In the genomic region with DNA sequence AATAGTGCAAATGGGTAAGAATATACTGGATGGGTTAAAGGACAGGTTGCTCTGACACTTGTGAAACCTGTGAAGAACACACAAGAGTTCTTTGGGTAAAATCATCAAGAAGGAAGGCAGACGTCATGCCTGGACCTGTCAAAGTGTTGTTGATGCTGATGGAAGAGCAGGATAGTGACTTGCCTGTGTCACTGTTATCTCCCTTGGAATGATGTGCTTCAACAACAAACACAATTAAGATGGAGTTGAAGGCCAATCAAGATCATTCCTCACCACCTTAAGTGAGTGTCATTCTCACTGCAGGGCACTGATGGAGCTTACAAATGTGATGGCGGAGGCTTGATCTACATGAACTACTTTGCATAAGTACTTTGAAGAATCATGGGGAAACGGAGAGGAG, we compare ENCODE assay signal across 40 cellular contexts.
"Had no signal": no experiment of that assay in that cellular context is flagged by ENCODE, and none has a peak within 500 bp of the region (broad histone marks: within the 10 kb centered on the region; RNA-seq: fewer than 3 reads in every experiment).

No MANE protein-coding gene starts in this region.

- H3K4me3 ChIP-seq: ascending aorta, cardiac muscle cell had no signal

- H3K27ac ChIP-seq: ascending aorta, cardiac muscle cell, VCaP had no signal

- H3K9me3 Mint-ChIP-seq: activated CD4-positive, alpha-beta memory T cell treated with anti-CD3 and anti-CD28 coated beads, Interleukin-2, amount 10 ng/mL, durations not matched to agents 7 days and 5 days; activated CD4-positive, alpha-beta T cell treated with anti-CD3 and anti-CD28 coated beads, Interleukin-2, amount 10 ng/mL, durations not matched to agents 24 days and 14 days; activated naive CD4-positive, alpha-beta T cell treated with anti-CD3 and anti-CD28 coated beads, Interleukin-2, amount 10 ng/mL, durations not matched to agents 7 days and 5 days; activated naive CD4-positive, alpha-beta T cell treated with anti-CD3 and anti-CD28 coated beads, Interleukin-2, amount 50 U/mL, for 24 hours; activated naive CD8-positive, alpha-beta T cell treated with anti-CD3 and anti-CD28 coated beads, Interleukin-2, amount 10 ng/mL, durations not matched to agents 7 days and 5 days; activated naive CD8-positive, alpha-beta T cell treated with anti-CD3 and anti-CD28 coated beads, Interleukin-2, amount 50 U/mL, for 24 hours; activated T-cell treated with anti-CD3 and anti-CD28 coated beads, Interleukin-2, amount 50 U/mL, for 24 hours; activated T-helper 2 cell treated with anti-CD3 and anti-CD28 coated beads, Interferon-gamma antibody, Interleukin-2, Interleukin-4, amounts not matched to agents 10 μg/mL and 5 μg/mL and 100 μg/mL, durations not matched to agents 14 hours and 24 hours and 36 hours; central memory CD8-positive, alpha-beta T cell; T-helper 1 cell treated with Interleukin-12 subunit alpha and Interleukin-12 subunit beta and Interleukin-4 antibody, amounts not matched to agents 30 μg/mL and 1 μg/mL, for 36 hours; T-helper 2 cell treated with Interferon-gamma antibody and Interleukin-4, amounts not matched to agents 5 μg/mL and 100 μg/mL, for 36 hours; WTC11 had no signal

- ATAC-seq: activated CD4-positive, CD25-positive, alpha-beta regulatory T cell treated with anti-CD3 and anti-CD28 coated beads, Interleukin-2, amount 50 U/mL, for 24 hours; activated CD8-positive, alpha-beta memory T cell treated with anti-CD3 and anti-CD28 coated beads, Interleukin-2, amount 10 ng/mL, durations not matched to agents 7 days and 5 days; activated CD8-positive, alpha-beta T cell treated with anti-CD3 and anti-CD28 coated beads, Interleukin-2, amount 10 ng/mL, durations not matched to agents 7 days and 5 days; activated naive CD8-positive, alpha-beta T cell treated with anti-CD3 and anti-CD28 coated beads, Interleukin-2, amount 50 U/mL, for 24 hours; WTC11 had no signal

- H3K27me3 ChIP-seq: ascending aorta had no signal

- H3K4me1 Mint-ChIP-seq: activated CD4-positive, alpha-beta memory T cell treated with anti-CD3 and anti-CD28 coated beads, Interleukin-2, amount 10 ng/mL, durations not matched to agents 7 days and 5 days; activated CD4-positive, alpha-beta T cell treated with anti-CD3 and anti-CD28 coated beads, Interleukin-2, amount 10 ng/mL, durations not matched to agents 24 days and 14 days; activated CD8-positive, alpha-beta memory T cell treated with anti-CD3 and anti-CD28 coated beads, Interleukin-2, amount 10 ng/mL, durations not matched to agents 7 days and 5 days; activated naive CD4-positive, alpha-beta T cell treated with anti-CD3 and anti-CD28 coated beads, Interleukin-2, amount 10 ng/mL, durations not matched to agents 7 days and 5 days; activated naive CD4-positive, alpha-beta T cell treated with anti-CD3 and anti-CD28 coated beads, Interleukin-2, amount 50 U/mL, for 24 hours; activated naive CD8-positive, alpha-beta T cell treated with anti-CD3 and anti-CD28 coated beads, Interleukin-2, amount 10 ng/mL, durations not matched to agents 7 days and 5 days; activated naive CD8-positive, alpha-beta T cell treated with anti-CD3 and anti-CD28 coated beads, Interleukin-2, amount 50 U/mL, for 24 hours; central memory CD8-positive, alpha-beta T cell had no signal

- FAIRE-seq: bronchial epithelial cell, TTC549 had no signal

- H3K4me3 Mint-ChIP-seq: activated CD4-positive, alpha-beta memory T cell treated with anti-CD3 and anti-CD28 coated beads, Interleukin-2, amount 10 ng/mL, durations not matched to agents 7 days and 5 days; activated CD4-positive, alpha-beta T cell treated with anti-CD3 and anti-CD28 coated beads, Interleukin-2, amount 10 ng/mL, durations not matched to agents 24 days and 14 days; activated CD8-positive, alpha-beta memory T cell treated with anti-CD3 and anti-CD28 coated beads, Interleukin-2, amount 10 ng/mL, durations not matched to agents 7 days and 5 days; activated CD8-positive, alpha-beta T cell treated with anti-CD3 and anti-CD28 coated beads, Interleukin-2, amount 10 ng/mL, durations not matched to agents 7 days and 5 days; activated naive CD4-positive, alpha-beta T cell treated with anti-CD3 and anti-CD28 coated beads, Interleukin-2, amount 10 ng/mL, durations not matched to agents 7 days and 5 days; activated naive CD4-positive, alpha-beta T cell treated with anti-CD3 and anti-CD28 coated beads, Interleukin-2, amount 50 U/mL, for 24 hours; activated naive CD8-positive, alpha-beta T cell; activated naive CD8-positive, alpha-beta T cell treated with anti-CD3 and anti-CD28 coated beads, Interleukin-2, amount 10 ng/mL, durations not matched to agents 7 days and 5 days; activated naive CD8-positive, alpha-beta T cell treated with anti-CD3 and anti-CD28 coated beads, Interleukin-2, amount 50 U/mL, for 24 hours; activated T-cell treated with anti-CD3 and anti-CD28 coated beads, Interleukin-2, amount 50 U/mL, for 24 hours; brain; central memory CD8-positive, alpha-beta T cell; T-helper 1 cell treated with Interleukin-12 subunit alpha and Interleukin-12 subunit beta and Interleukin-4 antibody, amounts not matched to agents 30 μg/mL and 1 μg/mL, for 36 hours; T-helper 2 cell treated with Interferon-gamma antibody and Interleukin-4, amounts not matched to agents 5 μg/mL and 100 μg/mL, for 36 hours; WTC11 had no signal

- H3K27me3 Mint-ChIP-seq: activated CD8-positive, alpha-beta memory T cell treated with anti-CD3 and anti-CD28 coated beads, Interleukin-2, amount 10 ng/mL, durations not matched to agents 7 days and 5 days; activated naive CD8-positive, alpha-beta T cell treated with anti-CD3 and anti-CD28 coated beads, Interleukin-2, amount 50 U/mL, for 24 hours; activated T-cell treated with anti-CD3 and anti-CD28 coated beads, Interleukin-2, amount 50 U/mL, for 24 hours had no signal

- H3K4me1 ChIP-seq: ascending aorta had no signal

- H3K36me3 Mint-ChIP-seq: activated CD8-positive, alpha-beta memory T cell treated with anti-CD3 and anti-CD28 coated beads, Interleukin-2, amount 10 ng/mL, durations not matched to agents 7 days and 5 days; activated naive CD4-positive, alpha-beta T cell treated with anti-CD3 and anti-CD28 coated beads, Interleukin-2, amount 10 ng/mL, durations not matched to agents 7 days and 5 days; activated naive CD8-positive, alpha-beta T cell treated with anti-CD3 and anti-CD28 coated beads, Interleukin-2, amount 10 ng/mL, durations not matched to agents 7 days and 5 days; brain; WTC11 had no signal

- DNase-seq: activated CD4-positive, alpha-beta memory T cell treated with anti-CD3 and anti-CD28 coated beads, Interleukin-2, amount 10 ng/mL, durations not matched to agents 7 days and 5 days; activated CD4-positive, alpha-beta T cell treated with anti-CD3 and anti-CD28 coated beads for 1 hour; activated CD4-positive, alpha-beta T cell treated with anti-CD3 and anti-CD28 coated beads for 4 hours; activated CD4-positive, alpha-beta T cell treated with anti-CD3 and anti-CD28 coated beads, Interleukin-2, amount 10 ng/mL, durations not matched to agents 24 days and 14 days; activated CD4-positive, alpha-beta T cell treated with anti-CD3 and anti-CD28 coated beads, Interleukin-2, amount 50 U/mL, for 1 hour; activated CD4-positive, alpha-beta T cell treated with anti-CD3 and anti-CD28 coated beads, Interleukin-2, amount 50 U/mL, for 4 hours; activated CD4-positive, CD25-positive, alpha-beta regulatory T cell; activated CD8-positive, alpha-beta memory T cell treated with anti-CD3 and anti-CD28 coated beads for 24 hours; activated CD8-positive, alpha-beta memory T cell treated with anti-CD3 and anti-CD28 coated beads, Interleukin-2, amount 10 ng/mL, durations not matched to agents 7 days and 5 days; activated CD8-positive, alpha-beta memory T cell treated with anti-CD3 and anti-CD28 coated beads, Interleukin-2, amount 50 U/mL, for 48 hours; activated CD8-positive, alpha-beta T cell treated with anti-CD3 and anti-CD28 coated beads, Interleukin-2, amount 10 ng/mL, durations not matched to agents 7 days and 5 days; activated effector memory CD4-positive, alpha-beta T cell treated with Interleukin-2 at 50 U/mL for 16 hours; activated gamma-delta T cell; activated naive CD4-positive, alpha-beta T cell treated with anti-CD3 and anti-CD28 coated beads, Interleukin-2, amount 10 ng/mL, durations not matched to agents 7 days and 5 days; activated naive CD4-positive, alpha-beta T cell treated with Interleukin-2 at 50 U/mL for 16 hours; activated naive CD8-positive, alpha-beta T cell treated with anti-CD3 and anti-CD28 coated beads, Interleukin-2, amount 10 ng/mL, durations not matched to agents 7 days and 5 days; activated naive CD8-positive, alpha-beta T cell treated with anti-CD3 and anti-CD28 coated beads, Interleukin-2, amount 50 U/mL, for 24 hours; activated T-cell treated with anti-CD3 and anti-CD28 coated beads, Interleukin-2, amount 50 U/mL, for 24 hours; activated T-cell treated with anti-CD3 and anti-CD28 coated beads, Interleukin-2, amount 50 U/mL, for 48 hours; amygdala; anterior cingulate cortex; caudate nucleus; cerebellar nuclear complex; T-helper 1 cell; T-helper 2 cell; T-helper 9 cell had no signal

- H3K27ac Mint-ChIP-seq: activated CD4-positive, alpha-beta memory T cell treated with anti-CD3 and anti-CD28 coated beads, Interleukin-2, amount 10 ng/mL, durations not matched to agents 7 days and 5 days; activated CD4-positive, alpha-beta T cell treated with anti-CD3 and anti-CD28 coated beads, Interleukin-2, amount 10 ng/mL, durations not matched to agents 24 days and 14 days; activated CD8-positive, alpha-beta memory T cell treated with anti-CD3 and anti-CD28 coated beads, Interleukin-2, amount 10 ng/mL, durations not matched to agents 7 days and 5 days; activated CD8-positive, alpha-beta T cell treated with anti-CD3 and anti-CD28 coated beads, Interleukin-2, amount 10 ng/mL, durations not matched to agents 7 days and 5 days; activated naive CD4-positive, alpha-beta T cell treated with anti-CD3 and anti-CD28 coated beads, Interleukin-2, amount 10 ng/mL, durations not matched to agents 7 days and 5 days; activated naive CD4-positive, alpha-beta T cell treated with anti-CD3 and anti-CD28 coated beads, Interleukin-2, amount 50 U/mL, for 24 hours; activated naive CD8-positive, alpha-beta T cell; activated naive CD8-positive, alpha-beta T cell treated with anti-CD3 and anti-CD28 coated beads, Interleukin-2, amount 10 ng/mL, durations not matched to agents 7 days and 5 days; activated naive CD8-positive, alpha-beta T cell treated with anti-CD3 and anti-CD28 coated beads, Interleukin-2, amount 50 U/mL, for 24 hours; activated T-cell treated with anti-CD3 and anti-CD28 coated beads, Interleukin-2, amount 50 U/mL, for 24 hours; activated T-helper 2 cell treated with anti-CD3 and anti-CD28 coated beads, Interferon-gamma antibody, Interleukin-2, Interleukin-4, amounts not matched to agents 10 μg/mL and 5 μg/mL and 100 μg/mL, durations not matched to agents 14 hours and 24 hours and 36 hours; brain; T-helper 1 cell treated with Interleukin-12 subunit alpha and Interleukin-12 subunit beta and Interleukin-4 antibody, amounts not matched to agents 30 μg/mL and 1 μg/mL, for 36 hours; T-helper 2 cell treated with Interferon-gamma antibody and Interleukin-4, amounts not matched to agents 5 μg/mL and 100 μg/mL, for 36 hours; WTC11 had no signal

- H3K9me3 ChIP-seq: ascending aorta had no signal

- H3K36me3 ChIP-seq: ascending aorta, cardiac muscle cell had no signal
